Comparison of ENCODE assay signal across 9 cellular contexts in genomic region chr16:84641643-84642358, GRCh38. TPM values are rescaled to one million over a fixed set of nuclear protein-coding genes. Genes with fewer than 3 reads are reported as not detected.
A peak's percentile ranks its signal among the peaks of the same experiment; 100 is the strongest.
DNase-seq lines count a peak whose midpoint lies in the region; ATAC-seq, FAIRE-seq and TF ChIP-seq lines count a peak whose summit lies in the region.
"Had no signal": no experiment of that assay in that cellular context is flagged by ENCODE, and none has a peak within 500 bp of the region (broad histone marks: within the 10 kb centered on the region; RNA-seq: fewer than 3 reads in every experiment).

No MANE protein-coding gene starts in this region.

- peak overlapping the region; percentile 75 for H3K4me3 Mint-ChIP-seq in T-helper 17 cell

- peak overlapping the region; percentile 79 for H3K9ac ChIP-seq in keratinocyte (ENCODE audit: control insufficient read depth, extremely low read depth, insufficient read depth, low read length)

- no peak overlapping the region for H2AFZ ChIP-seq in keratinocyte (ENCODE audit: control insufficient read depth, low read length)

- H3K4me1 Mint-ChIP-seq in T-helper 17 cell: peaks cover 28% of the 10 kb centered on the region

- peaks cover 2% of the 10 kb centered on the region for H3K36me3 Mint-ChIP-seq in T-helper 17 cell (ENCODE audit: low read depth)

- dilution Hi-C loops in keratinocyte (cut with MboI; ENCODE audit: extremely low pct_ligation_motif_present, low sequenced_read_pairs): no loop called here

- no peaks in the 10 kb centered on the region for H4K20me1 ChIP-seq in keratinocyte (ENCODE audit: control insufficient read depth, extremely low read depth, insufficient read depth, low read length)

- peak overlapping the region; percentile 47 for H3K27ac Mint-ChIP-seq in T-helper 17 cell

- ATAC-seq in Right ventricle myocardium inferior: no peak
- peak; percentile 14 for ATAC-seq in T-helper 17 cell
- no peak for ATAC-seq in upper lobe of right lung

- no peaks in the 10 kb centered on the region for H3K27me3 Mint-ChIP-seq in T-helper 17 cell

- no peak for TF ChIP-seq CTCF in left ventricle myocardium inferior (IDR thresholded peaks at IDR 0.05; ENCODE audit: borderline replicate concordance)
- no peak for TF ChIP-seq CTCF in keratinocyte (optimal IDR thresholded peaks at IDR 0.05 in 1 of 3, IDR thresholded peaks at IDR 0.05 in 1 of 3, conservative IDR thresholded peaks at IDR 0.05 in 1 of 3; ENCODE audit: extremely low read depth in 1 of 3, insufficient read depth in 2 of 3, low read length in 3 of 3)
- no peak for TF ChIP-seq CTCF in upper lobe of right lung (IDR thresholded peaks at IDR 0.05)

- no peaks in the 10 kb centered on the region for H3K9me3 ChIP-seq in left ventricle myocardium inferior (replicated peaks)
- H3K9me3 ChIP-seq in T-helper 17 cell (ENCODE audit: control insufficient read depth, low read length, poor library complexity, severe bottlenecking): no peaks in the 10 kb centered on the region
- no peaks in the 10 kb centered on the region for H3K9me3 ChIP-seq in keratinocyte (ENCODE audit: control insufficient read depth, low read depth, low read length)
- H3K9me3 ChIP-seq in upper lobe of right lung: no peaks in the 10 kb centered on the region

- FAIRE-seq in keratinocyte (lab: Jason Lieb, UNC): no peak

- H3K4me2 ChIP-seq in keratinocyte (ENCODE audit: control insufficient read depth, extremely low read depth, insufficient read depth, low read depth, low read length): peak overlapping the region; percentile 89

- DNase-seq in left ventricle myocardium inferior: no peak
- DNase-seq in Right ventricle myocardium inferior (ENCODE audit: missing footprints): no peak
- DNase-seq in T-helper 17 cell: no peak
- no peak for DNase-seq in keratinocyte (ENCODE audit: low read depth, low spot score)
- no peak for DNase-seq in upper lobe of right lung
- DNase-seq in NCI-H187 treated with DMSO at 0.1 percent for 48 hours (lab: John Stamatoyannopoulos, UW): no peak
- DNase-seq in NOMO-1 treated with DMSO at 0.1 percent for 48 hours (lab: John Stamatoyannopoulos, UW; ENCODE audit: unreplicated experiment): no peak
- DNase-seq in DMS153 treated with DMSO at 0.1 percent for 48 hours (lab: John Stamatoyannopoulos, UW; ENCODE audit: unreplicated experiment): no peak

- intact Hi-C loops in left ventricle myocardium inferior (cut with micrococcal nuclease) (no loop called here), Right ventricle myocardium inferior (cut with DNase I) (no loop called here), upper lobe of right lung (cut with DNase I) (no loop called here)

- peaks cover 40% of the 10 kb centered on the region for H3K4me1 ChIP-seq in left ventricle myocardium inferior
- H3K4me1 ChIP-seq in keratinocyte (ENCODE audit: control insufficient read depth, extremely low read depth, insufficient read depth, low read length): peaks cover 35% of the 10 kb centered on the region
- H3K4me1 ChIP-seq in upper lobe of right lung: peaks cover 23% of the 10 kb centered on the region

- peak overlapping the region; percentile 89 for H3K27ac ChIP-seq in left ventricle myocardium inferior (replicated peaks)
- H3K27ac ChIP-seq in keratinocyte (ENCODE audit: control insufficient read depth, insufficient read depth, low read length): peak overlapping the region; percentile 85
- H3K27ac ChIP-seq in upper lobe of right lung: peak overlapping the region; percentile 58
- H3K27ac ChIP-seq: C4-2B had no signal

- no peaks in the 10 kb centered on the region for H3K9me1 ChIP-seq in keratinocyte (ENCODE audit: control insufficient read depth, extremely low read depth, insufficient read depth, low read length)

- peak overlapping the region; percentile 47 for H3K4me3 ChIP-seq in left ventricle myocardium inferior
- H3K4me3 ChIP-seq in keratinocyte (ENCODE audit: control insufficient read depth in 2 of 3, extremely low read depth in 1 of 3, insufficient read depth in 2 of 3, low read depth in 1 of 3, low read length in 3 of 3): peak overlapping the region; percentile 27 to 61 (median 56)
- H3K4me3 ChIP-seq in upper lobe of right lung: no peak overlapping the region

- no peaks in the 10 kb centered on the region for H3K27me3 ChIP-seq in left ventricle myocardium inferior (ENCODE audit: low read depth)
- no peaks in the 10 kb centered on the region for H3K27me3 ChIP-seq in keratinocyte (ENCODE audit: control insufficient read depth, extremely low read depth, insufficient read depth, low read length)
- H3K27me3 ChIP-seq in upper lobe of right lung: no peaks in the 10 kb centered on the region

- no peaks in the 10 kb centered on the region for H3K36me3 ChIP-seq in left ventricle myocardium inferior
- no peaks in the 10 kb centered on the region for H3K36me3 ChIP-seq in keratinocyte (ENCODE audit: control insufficient read depth in 2 of 2, extremely low read depth in 1 of 2, insufficient read depth in 2 of 2, low read length in 2 of 2)
- H3K36me3 ChIP-seq in upper lobe of right lung: no peaks in the 10 kb centered on the region

- peaks cover 3% of the 10 kb centered on the region for H3K79me2 ChIP-seq in keratinocyte (ENCODE audit: control insufficient read depth, insufficient read depth, low read length)

RNA-seq across cellular contexts. Expression of gene KLHL36, which starts 6.5 kb away (rescaled TPM):
- total RNA-seq in left ventricle myocardium inferior (84.4 TPM), Right ventricle myocardium inferior (58.2 TPM), T-helper 17 cell (10 to 100 TPM; 68.1 to 78.2 TPM), upper lobe of right lung (56.3 TPM)
- 27.5 to 36.8 TPM (median 35.6 TPM) in 3 replicates for polyA plus RNA-seq in keratinocyte
- 16.3 TPM for polyA plus RNA-seq in keratinocyte (2011; ENCODE audit: low read depth)
- 21.7 and 34.5 TPM in 2 replicates for polyA plus RNA-seq in keratinocyte (2011; cell fraction: cytosol; rRNA removed)
- 69.7 and 73.8 TPM in 2 replicates for polyA plus RNA-seq in keratinocyte (2011; cell fraction: nucleus; rRNA removed)
- 25.8 and 35.8 TPM in 2 replicates for polyA plus RNA-seq in keratinocyte (2012; ENCODE audit: low replicate concordance)
- 43.4 to 52.8 TPM (median 49.9 TPM) in 3 replicates for polyA minus RNA-seq in keratinocyte
- polyA minus RNA-seq in keratinocyte (2011; cell fraction: cytosol; rRNA and poly(A)+ RNA removed): 85.8 TPM
- polyA minus RNA-seq in keratinocyte (2011; cell fraction: nucleus; rRNA and poly(A)+ RNA removed): 72.9 and 83.9 TPM in 2 replicates

RNA-seq across cellular contexts. Expression of gene COTL1, which starts 23.9 kb away (rescaled TPM):
- 13.3 TPM for total RNA-seq in left ventricle myocardium inferior
- total RNA-seq in Right ventricle myocardium inferior: 18.4 TPM
- total RNA-seq in T-helper 17 cell: 100 to 1,000 TPM; 287 to 328 TPM
- 60.2 to 197 TPM (median 116 TPM) in 3 replicates for polyA plus RNA-seq in keratinocyte
- polyA plus RNA-seq in keratinocyte (2011; ENCODE audit: low read depth): 24.3 TPM
- 135 and 202 TPM in 2 replicates for polyA plus RNA-seq in keratinocyte (2011; cell fraction: cytosol; rRNA removed)
- 40.2 and 49.9 TPM in 2 replicates for polyA plus RNA-seq in keratinocyte (2011; cell fraction: nucleus; rRNA removed)
- polyA plus RNA-seq in keratinocyte (2012; ENCODE audit: low replicate concordance): 47.5 and 313 TPM in 2 replicates
- 66.0 to 188 TPM (median 80.8 TPM) in 3 replicates for polyA minus RNA-seq in keratinocyte
- 85.4 TPM for polyA minus RNA-seq in keratinocyte (2011; cell fraction: cytosol; rRNA and poly(A)+ RNA removed)
- polyA minus RNA-seq in keratinocyte (2011; cell fraction: nucleus; rRNA and poly(A)+ RNA removed): 16.2 and 21.6 TPM in 2 replicates
- 129 TPM for total RNA-seq in upper lobe of right lung

RNA-seq across cellular contexts. Expression of gene USP10, which starts 58.0 kb away (rescaled TPM):
- total RNA-seq in left ventricle myocardium inferior (66.7 TPM), Right ventricle myocardium inferior (76.5 TPM), T-helper 17 cell (100 to 1,000 TPM; 169 to 221 TPM), upper lobe of right lung (59.6 TPM)
- 75.4 to 92.0 TPM (median 79.3 TPM) in 3 replicates for polyA plus RNA-seq in keratinocyte
- polyA plus RNA-seq in keratinocyte (2011; ENCODE audit: low read depth): 39.3 TPM
- 58.0 and 63.5 TPM in 2 replicates for polyA plus RNA-seq in keratinocyte (2011; cell fraction: cytosol; rRNA removed)
- polyA plus RNA-seq in keratinocyte (2011; cell fraction: nucleus; rRNA removed): 76.7 and 89.7 TPM in 2 replicates
- polyA plus RNA-seq in keratinocyte (2012; ENCODE audit: low replicate concordance): 47.6 and 78.5 TPM in 2 replicates
- 213 to 474 TPM (median 267 TPM) in 3 replicates for polyA minus RNA-seq in keratinocyte
- polyA minus RNA-seq in keratinocyte (2011; cell fraction: cytosol; rRNA and poly(A)+ RNA removed): 76.7 TPM
- polyA minus RNA-seq in keratinocyte (2011; cell fraction: nucleus; rRNA and poly(A)+ RNA removed): 61.2 and 107 TPM in 2 replicates
